In the genomic region with DNA sequence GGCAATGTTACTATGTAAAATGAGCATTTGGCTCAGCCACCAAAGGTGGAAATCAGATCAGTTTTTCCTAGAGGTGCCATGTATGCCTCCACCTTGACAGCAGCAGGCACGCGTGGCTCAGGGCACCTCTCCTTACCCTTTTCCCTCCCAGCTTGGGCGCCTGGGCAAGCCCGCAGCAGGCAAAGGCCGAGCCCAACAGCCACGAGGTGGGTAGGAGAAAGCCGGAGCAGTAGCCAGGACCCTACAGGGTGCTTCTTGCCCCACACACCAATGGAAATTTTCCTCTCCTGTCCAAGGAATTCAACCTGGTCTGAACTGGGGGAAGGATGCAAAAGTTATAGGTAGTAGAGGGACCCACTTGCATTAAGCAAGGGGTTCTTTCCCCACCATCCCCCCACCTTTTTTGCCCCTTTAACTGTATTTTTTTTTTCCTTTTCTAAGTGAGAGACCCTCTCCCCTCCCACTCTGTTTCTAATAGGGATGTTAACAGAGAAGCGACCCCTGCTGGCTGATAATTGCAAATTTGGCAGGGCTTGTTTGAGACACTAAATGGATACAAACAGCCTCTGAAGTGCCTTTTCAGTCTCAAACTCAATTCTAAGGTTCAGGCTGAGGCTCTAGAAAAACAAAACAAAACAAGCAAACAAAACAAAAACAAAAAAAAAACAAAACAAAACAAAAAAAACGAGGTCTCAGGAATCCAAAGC, we compare ENCODE assay signal across 10 cellular contexts.
DNase-seq lines count a peak whose midpoint lies in the region; ATAC-seq and TF ChIP-seq lines count a peak whose summit lies in the region.
"Had no signal": no experiment of that assay in that cellular context is flagged by ENCODE, and none has a peak within 500 bp of the region (broad histone marks: within the 10 kb centered on the region; RNA-seq: fewer than 3 reads in every experiment).

No MANE protein-coding gene starts in this region.

- H3K36me3 ChIP-seq in DOHH2 (ENCODE audit: control insufficient read depth, low read length) (no peaks in the 10 kb centered on the region), WERI-Rb-1 (no peaks in the 10 kb centered on the region)

- H3K9me3 Mint-ChIP-seq in HFFc6, result peaks cover 32% of the 10 kb centered on the region
- no peaks in the 10 kb centered on the region for H3K9me3 Mint-ChIP-seq in activated naive CD8-positive, alpha-beta T cell treated with anti-CD3 and anti-CD28 coated beads, Interleukin-2, amount 50 U/mL, for 24 hours

- no peaks in the 10 kb centered on the region for H3F3A ChIP-seq in DOHH2 (ENCODE audit: control insufficient read depth, insufficient read depth)

- no peak for ATAC-seq in activated naive CD8-positive, alpha-beta T cell treated with anti-CD3 and anti-CD28 coated beads, Interleukin-2, amount 50 U/mL, for 24 hours
- no peak for ATAC-seq in GM21381 (IDR thresholded peaks at IDR 0.05; ENCODE audit: unreplicated experiment)
- ATAC-seq: left colon had no signal

- TF ChIP-seq CTCF in DOHH2 (IDR thresholded peaks at IDR 0.05; ENCODE audit: low read depth, low read length, poor library complexity, severe bottlenecking), result peak; percentile 66
- TF ChIP-seq CTCF in HFFc6 (IDR thresholded peaks at IDR 0.05), result peak; percentile 41; the same call in 1 of the 2 replicates
- TF ChIP-seq CTCF in WERI-Rb-1 (IDR thresholded peaks at IDR 0.05; ENCODE audit: low read depth, low read length), result peak; percentile 54; the same call in 1 of the 2 replicates

- H3K4me2 ChIP-seq in DOHH2 (ENCODE audit: low read length), result no peak overlapping the region

- H3K4me3 Mint-ChIP-seq in HFFc6, result no peak overlapping the region
- no peak overlapping the region for H3K4me3 Mint-ChIP-seq in activated naive CD8-positive, alpha-beta T cell treated with anti-CD3 and anti-CD28 coated beads, Interleukin-2, amount 50 U/mL, for 24 hours

- no peaks in the 10 kb centered on the region for H3K36me3 Mint-ChIP-seq in HFFc6 (ENCODE audit: low read depth)
- no peaks in the 10 kb centered on the region for H3K36me3 Mint-ChIP-seq in activated naive CD8-positive, alpha-beta T cell treated with anti-CD3 and anti-CD28 coated beads, Interleukin-2, amount 50 U/mL, for 24 hours (ENCODE audit: low read depth)

- no peaks in the 10 kb centered on the region for H3K9me2 ChIP-seq in DOHH2 (replicated peaks; ENCODE audit: control insufficient read depth, low read length)

- H3K4me1 ChIP-seq in DOHH2 (ENCODE audit: control insufficient read depth, low read length), result no peaks in the 10 kb centered on the region

- H3K27me3 Mint-ChIP-seq in HFFc6 (ENCODE audit: insufficient read depth), result no peaks in the 10 kb centered on the region
- H3K27me3 Mint-ChIP-seq in activated naive CD8-positive, alpha-beta T cell treated with anti-CD3 and anti-CD28 coated beads, Interleukin-2, amount 50 U/mL, for 24 hours, result no peaks in the 10 kb centered on the region

- H3K4me3 ChIP-seq in DOHH2 (ENCODE audit: low read length), result no peak overlapping the region
- H3K4me3 ChIP-seq in WERI-Rb-1 (ENCODE audit: low read depth, low read length), result no peak overlapping the region

- no peaks in the 10 kb centered on the region for H4K20me1 ChIP-seq in DOHH2 (ENCODE audit: control insufficient read depth, insufficient read depth, low read depth, low read length)

- H3K27ac Mint-ChIP-seq in HFFc6, result no peak overlapping the region
- no peak overlapping the region for H3K27ac Mint-ChIP-seq in activated naive CD8-positive, alpha-beta T cell treated with anti-CD3 and anti-CD28 coated beads, Interleukin-2, amount 50 U/mL, for 24 hours

- H3K27me3 ChIP-seq in DOHH2 (ENCODE audit: control insufficient read depth, low read length), result no peaks in the 10 kb centered on the region
- no peaks in the 10 kb centered on the region for H3K27me3 ChIP-seq in WERI-Rb-1 (ENCODE audit: insufficient read depth, low read depth, severe bottlenecking)

- H3K4me1 Mint-ChIP-seq in HFFc6 (ENCODE audit: low read depth), result no peaks in the 10 kb centered on the region
- no peaks in the 10 kb centered on the region for H3K4me1 Mint-ChIP-seq in activated naive CD8-positive, alpha-beta T cell treated with anti-CD3 and anti-CD28 coated beads, Interleukin-2, amount 50 U/mL, for 24 hours

- H3K27ac ChIP-seq in DOHH2 (ENCODE audit: low read depth, low read length) (no peak overlapping the region), WERI-Rb-1 (no peak overlapping the region)

- H3K9me3 ChIP-seq in DOHH2 (ENCODE audit: control insufficient read depth, insufficient read depth, low read length), result no peaks in the 10 kb centered on the region
- H3K9me3 ChIP-seq in WERI-Rb-1 (ENCODE audit: severe bottlenecking), result no peaks in the 10 kb centered on the region

- DNase-seq in HFFc6 (no peak), WERI-Rb-1 (peak; percentile 38), iPS-NIHi7 (ENCODE audit: extremely low spot score) (peak; percentile 57), NCI-H510A (lab: John Stamatoyannopoulos, UW) (no peak), COR-L47 (lab: John Stamatoyannopoulos, UW) (no peak)
- DNase-seq in activated naive CD8-positive, alpha-beta T cell treated with anti-CD3 and anti-CD28 coated beads, Interleukin-2, amount 50 U/mL, for 24 hours, result no peak
- DNase-seq: SIG-M5 had no signal

- H3K79me2 ChIP-seq in DOHH2 (ENCODE audit: control insufficient read depth, low read length), result no peaks in the 10 kb centered on the region

Comparison
In these comparisons a context has a peak if more than half of its experiments do, and no peak if none do; other contexts are left out.
1. DNase-seq: peak in WERI-Rb-1 (single experiment) and iPS-NIHi7 (single experiment); none in HFFc6 (single experiment), activated naive CD8-positive, alpha-beta T cell treated with anti-CD3 and anti-CD28 coated beads, Interleukin-2, amount 50 U/mL, for 24 hours (single experiment), NCI-H510A (single experiment) and COR-L47 (single experiment).
2. Peak in every context shown above with its lines, with median percentiles within 50 percentile points of each other: CTCF ChIP-seq.